ENCODE assay signal across 1 cellular context in the genomic region with DNA sequence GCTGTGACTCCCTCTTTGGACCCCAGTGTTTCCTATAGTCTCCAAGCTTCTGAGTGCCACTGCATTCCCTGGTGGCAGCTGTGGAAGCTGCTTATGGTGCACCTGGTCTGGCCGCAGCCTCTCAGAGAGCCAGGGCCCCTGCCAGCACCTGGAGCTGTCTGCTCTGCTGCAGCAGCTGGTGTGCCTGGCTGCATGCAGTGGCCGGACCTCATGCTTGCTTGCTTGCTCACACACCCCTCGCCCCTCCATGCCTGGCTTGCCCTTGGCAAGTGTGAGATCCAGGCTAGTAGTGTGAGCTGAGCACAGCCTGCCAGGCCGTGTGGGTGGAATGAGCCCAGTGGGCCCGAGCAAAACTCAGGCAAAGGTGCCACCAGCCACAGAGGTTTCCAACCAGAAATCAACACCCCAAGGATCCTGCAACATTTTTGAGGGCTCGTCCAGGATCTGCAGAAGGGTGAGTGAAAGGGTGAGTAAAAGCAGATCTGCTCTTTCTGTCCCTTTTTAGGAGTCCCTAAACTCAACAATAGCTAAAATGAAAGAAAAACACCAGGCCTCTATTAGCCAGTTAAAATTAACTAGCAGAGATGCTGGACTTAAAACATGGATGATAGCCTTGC.
TF ChIP-seq lines count a peak whose summit lies in the region.

No MANE protein-coding gene starts in this region.

TF ChIP-seq in HEK293, 187 proteins besides CTCF, POLR2A, EP300 and RAD21:
- TF ChIP-seq ZNF558 (tag by site-specific recombination; IDR thresholded peaks at IDR 0.05), result no peak
- TF ChIP-seq KLF9 (tag by site-specific recombination; IDR thresholded peaks at IDR 0.05; ENCODE audit: low read depth), result no peak
- no peak for TF ChIP-seq ZFP3 (tag by site-specific recombination; IDR thresholded peaks at IDR 0.05; ENCODE audit: low read depth)
- TF ChIP-seq ZNF341 (tag by site-specific recombination; IDR thresholded peaks at IDR 0.05; ENCODE audit: low read depth), result no peak
- no peak for TF ChIP-seq ZNF24 (tag by site-specific recombination; IDR thresholded peaks at IDR 0.05)
- peak; percentile 26; the same call in 1 of the 2 replicates for TF ChIP-seq TRIM28 (IDR thresholded peaks at IDR 0.05; ENCODE audit: borderline replicate concordance, low read length)
- no peak for TF ChIP-seq KLF10 (tag by site-specific recombination; IDR thresholded peaks at IDR 0.05)
- no peak for TF ChIP-seq YY1 (tag by site-specific recombination; IDR thresholded peaks at IDR 0.05)
- TF ChIP-seq SETDB1 (IDR thresholded peaks at IDR 0.05; ENCODE audit: insufficient read length, low read length), result peak; percentile 67
- TF ChIP-seq ZNF248 (tag by site-specific recombination; IDR thresholded peaks at IDR 0.05), result no peak
